In the genomic region with DNA sequence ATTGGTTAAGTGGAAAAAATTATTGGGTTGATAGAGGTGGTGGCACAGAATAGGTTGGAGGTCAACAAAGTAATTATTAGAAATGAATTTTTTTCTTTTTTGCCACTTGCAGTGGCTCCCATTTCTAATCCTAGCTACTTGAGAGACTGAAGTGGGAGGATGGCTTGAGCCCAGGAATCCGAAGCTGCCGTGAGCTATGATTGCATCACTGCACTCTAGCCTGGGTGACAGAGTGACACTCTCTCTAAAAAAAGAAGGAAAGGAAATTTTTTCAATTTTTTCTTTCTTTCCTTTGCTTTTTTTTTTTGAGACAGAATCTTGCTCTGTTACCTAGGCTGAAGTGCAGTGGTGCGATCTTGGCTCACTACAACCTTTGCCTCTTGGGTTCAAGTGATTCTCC, we compare ENCODE assay signal across 22 cellular contexts. TPM values are rescaled to one million over a fixed set of nuclear protein-coding genes. Genes with fewer than 3 reads are reported as not detected.
DNase-seq lines count a peak whose midpoint lies in the region; ATAC-seq, FAIRE-seq and TF ChIP-seq lines count a peak whose summit lies in the region.
"Had no signal": no experiment of that assay in that cellular context is flagged by ENCODE, and none has a peak within 500 bp of the region (broad histone marks: within the 10 kb centered on the region; RNA-seq: fewer than 3 reads in every experiment).

No MANE protein-coding gene starts in this region.

- H2BK15ac ChIP-seq in H1 (ENCODE audit: low read length) = no peak overlapping the region

- H3K4me2 ChIP-seq in GM23248 (ENCODE audit: unreplicated experiment) (peak overlapping the region; percentile 33), H1 (ENCODE audit: insufficient read depth in 1 of 2, low read depth in 2 of 2, low read length in 2 of 2) (no peak overlapping the region)

- TF ChIP-seq CTCF in A673 (conservative IDR thresholded peaks at IDR 0.05; ENCODE audit: low read depth, low read length) = no peak
- no peak for TF ChIP-seq CTCF in H1 (IDR thresholded peaks at IDR 0.05; ENCODE audit: control extremely low read depth in 1 of 3, insufficient read depth in 1 of 3, low read depth in 1 of 3, low read length in 3 of 3)
- no peak for TF ChIP-seq CTCF in lung (IDR thresholded peaks at IDR 0.05; ENCODE audit: control extremely low read depth, extremely low read depth)

- H3K27me3 ChIP-seq in A673 (replicated peaks; ENCODE audit: insufficient read depth, low read depth, low read length, poor library complexity) (no peaks in the 10 kb centered on the region), GM23248 (replicated peaks; ENCODE audit: insufficient read depth) (no peaks in the 10 kb centered on the region), H1 (replicated peaks in 1 of 4; ENCODE audit: control insufficient read depth in 3 of 4, extremely low read depth in 1 of 4, insufficient read depth in 3 of 4, low read length in 3 of 4) (no peaks in the 10 kb centered on the region), lung (ENCODE audit: control insufficient read depth, insufficient read depth) (no peaks in the 10 kb centered on the region)
- H3K27me3 ChIP-seq: SJCRH30, testis had no signal

- intact Hi-C loops in A673 (cut with micrococcal nuclease; ENCODE audit: unreplicated experiment) = loop anchor here (10.0 kb wide), 1 partner anchor 298 kb away; a partner anchor contains a TSS

- no peak for TF ChIP-seq EP300 in H1 (IDR thresholded peaks at IDR 0.05; ENCODE audit: borderline replicate concordance in 1 of 2, low read depth in 2 of 2, low read length in 2 of 2)

- no peaks in the 10 kb centered on the region for H3K79me1 ChIP-seq in H1 (ENCODE audit: low read depth, low read length)

- H3K14ac ChIP-seq in H1 (ENCODE audit: insufficient read length) = no peak overlapping the region

- no peaks in the 10 kb centered on the region for H3K23me2 ChIP-seq in H1 (ENCODE audit: low read depth, low read length)

- CTCF ChIA-PET in A673 (lab: Charles Lee) (interaction anchor here (0.5 to 0.6 kb wide), 2 partner anchors 59 to 125 kb away, joined by 6 to 10 read pairs; no protein-coding TSS in a partner anchor), H1 (lab: Charles Lee; ENCODE audit: partially characterized antibody) (interaction anchor here (0.6 to 2.9 kb wide), 6 partner anchors 14 to 1236 kb away, joined by 3 to 17 read pairs (median 4); no protein-coding TSS in a partner anchor)

- H4K91ac ChIP-seq in H1 (replicated peaks; ENCODE audit: insufficient read length, low read length) = no peak overlapping the region

- in situ Hi-C loops in GM23248 (cut with MboI) = no loop called here

- no peak overlapping the region for H4K5ac ChIP-seq in H1 (ENCODE audit: insufficient read length, low read depth, low read length)

- H3K4me3 ChIP-seq in A673 (ENCODE audit: low read depth, low read length, poor library complexity, severe bottlenecking) (no peak overlapping the region), GM23248 (no peak overlapping the region; the same call in 1 of the 2 replicates), H1 (ENCODE audit: extremely low read depth in 1 of 4, insufficient read depth in 2 of 4, low read depth in 3 of 4, low read length in 4 of 4) (no peak overlapping the region), lung (no peak overlapping the region)
- H3K4me3 ChIP-seq: SJCRH30, testis had no signal

- H4K20me1 ChIP-seq in GM23248 (ENCODE audit: insufficient read depth) = no peaks in the 10 kb centered on the region
- no peaks in the 10 kb centered on the region for H4K20me1 ChIP-seq in H1 (replicated peaks in 1 of 2; ENCODE audit: control insufficient read depth in 1 of 2, insufficient read depth in 2 of 2, low read length in 2 of 2)

- WGBS in GM23248 (ENCODE audit: low coverage in 1 of 2, low lambda C conversion rate in 2 of 2, missing lambda C conversion rate in 2 of 2), 2 experiments = 33 to 36% methylated on average over 3 of the region's 3 CpGs
- WGBS in H1 (ENCODE audit: extremely low coverage in 1 of 2, insufficient coverage in 1 of 2, insufficient read length in 1 of 2, insufficient replicate concordance in 2 of 2, low coverage in 1 of 2, low lambda C conversion rate in 2 of 2, missing lambda C conversion rate in 1 of 2), 2 experiments = 86% methylated on average over 3 of the region's 3 CpGs; no CpG with 5 or more reads in 1 of the 2 experiments
- WGBS in lung, 2 donors = 43 to 50% methylated on average over 3 of the region's 3 CpGs

- no peak overlapping the region for H2AFZ ChIP-seq in GM23248
- no peak overlapping the region for H2AFZ ChIP-seq in H1 (ENCODE audit: low read length)

- POLR2A ChIA-PET in A673 (lab: Charles Lee; ENCODE audit: low non-redundant PET) (no interaction called here), H1 (lab: Charles Lee; ENCODE audit: partially characterized antibody) (interaction anchor here (0.6 kb wide), 2 partner anchors 199 to 436 kb away, joined by 3 read pairs; no protein-coding TSS in a partner anchor)

- H3K4me1 ChIP-seq in A673 (ENCODE audit: insufficient read depth, low read length, poor library complexity, severe bottlenecking) (peaks cover 14% of the 10 kb centered on the region), GM23248 (ENCODE audit: insufficient read depth) (peaks cover 28% of the 10 kb centered on the region), H1 (replicated peaks in 1 of 4; ENCODE audit: control insufficient read depth in 3 of 4, insufficient read depth in 4 of 4, low read length in 3 of 4) (peaks cover 0 to 3% (median 0%) of the 10 kb centered on the region in 4 experiments; a peak in 1 of 7 replicates), lung (ENCODE audit: control insufficient read depth in 2 of 2, insufficient read depth in 2 of 2, low read length in 2 of 2) (no peaks in the 10 kb centered on the region)
- H3K4me1 ChIP-seq: SJCRH30 had no signal

- TF ChIP-seq POLR2A in H1 (IDR thresholded peaks at IDR 0.05; ENCODE audit: control extremely low read depth in 1 of 2, low read depth in 2 of 2, low read length in 2 of 2) = no peak

- no peaks in the 10 kb centered on the region for H3K36me3 ChIP-seq in A673 (ENCODE audit: insufficient read depth, low read length, poor library complexity, severe bottlenecking)
- H3K36me3 ChIP-seq in GM23248 (ENCODE audit: low read depth) = no peaks in the 10 kb centered on the region
- H3K36me3 ChIP-seq in H1 (ENCODE audit: control insufficient read depth in 2 of 4, insufficient read depth in 4 of 4, low read length in 3 of 4) = no peaks in the 10 kb centered on the region
- no peaks in the 10 kb centered on the region for H3K36me3 ChIP-seq in lung (ENCODE audit: control insufficient read depth in 2 of 2, insufficient read depth in 2 of 2, low read length in 2 of 2)
- H3K36me3 ChIP-seq: SJCRH30, WERI-Rb-1 had no signal

- no peak overlapping the region for H4K8ac ChIP-seq in H1 (ENCODE audit: extremely low read depth, insufficient read depth, low read length)

- no peak overlapping the region for H2BK120ac ChIP-seq in H1 (replicated peaks; ENCODE audit: low read depth, low read length)

- no peak for FAIRE-seq in H1 (lab: Jason Lieb, UNC)

- H3K9ac ChIP-seq in GM23248 (0 out of 2 replicates have a peak overlapping the region, but pooled peaks have one; percentile 8), H1 (replicated peaks in 1 of 4; ENCODE audit: extremely low read depth in 1 of 4, low read depth in 3 of 4, low read length in 3 of 4) (no peak overlapping the region)

- no TSS peak for BruUV-seq in A673 (replicated peaks; lab: Mats Ljungman, UMichigan)

- H3K18ac ChIP-seq in H1 (ENCODE audit: extremely low read depth, low read length) = no peak overlapping the region

- H3K23ac ChIP-seq in H1 (ENCODE audit: insufficient read length) = no peak overlapping the region

- DNase-seq in A673 (ENCODE audit: low spot score) (peak; percentile 40), GM23248 (peak; percentile 64), H1 (ENCODE audit: low read depth in 1 of 2, low spot score in 2 of 2) (no peak), lung (ENCODE audit: low spot score) (peak; percentile 56), HPDE6-E6E7 (ENCODE audit: extremely low spot score) (no peak)
- DNase-seq: activated CD4-positive, alpha-beta T cell treated with anti-CD3 and anti-CD28 coated beads, Interleukin-2, amount 50 U/mL, for 4 hours; activated naive CD4-positive, alpha-beta T cell treated with Interleukin-2 at 50 U/mL for 16 hours; COR-L47; effector CD4-positive, alpha-beta T cell; H7; NCI-H1930; NCI-H510A; retina; SJCRH30; testis; WERI-Rb-1 had no signal

- H3F3A ChIP-seq in GM23248 (ENCODE audit: insufficient read depth) = peaks cover 8% of the 10 kb centered on the region; the same call in 1 of the 2 replicates

- no peak overlapping the region for H3K4ac ChIP-seq in H1 (replicated peaks; ENCODE audit: insufficient read length, low read depth, low read length)

- H3K27ac ChIP-seq in A673 (ENCODE audit: low read depth, low read length, poor library complexity, severe bottlenecking) (no peak overlapping the region), GM23248 (peak overlapping the region; percentile 22), H1 (ENCODE audit: low read depth, low read length) (no peak overlapping the region), lung (ENCODE audit: low read depth in 1 of 2, low read length in 1 of 2) (no peak overlapping the region)
- H3K27ac ChIP-seq: HL-60, SJCRH30, testis, WERI-Rb-1 had no signal

- no peaks in the 10 kb centered on the region for H3K9me2 ChIP-seq in GM23248 (ENCODE audit: insufficient read depth)

- H3K79me2 ChIP-seq in GM23248 (ENCODE audit: insufficient read depth) = no peaks in the 10 kb centered on the region
- no peaks in the 10 kb centered on the region for H3K79me2 ChIP-seq in H1 (ENCODE audit: control insufficient read depth in 1 of 2, insufficient read depth in 2 of 2, low read length in 2 of 2)

- no peak overlapping the region for H2BK12ac ChIP-seq in H1 (ENCODE audit: low read depth, low read length)

- no peak overlapping the region for H3K56ac ChIP-seq in H1 (replicated peaks; ENCODE audit: insufficient read length, low read depth, low read length)

- ATAC-seq in lung (ENCODE audit: insufficient read depth, low FRiP score) (no peak), GM18519 (IDR thresholded peaks at IDR 0.05; ENCODE audit: low FRiP score, unreplicated experiment) (no peak), HG02571 (IDR thresholded peaks at IDR 0.05; ENCODE audit: unreplicated experiment) (no peak), HG03280 (IDR thresholded peaks at IDR 0.05; ENCODE audit: unreplicated experiment) (no peak)
- ATAC-seq: esophagus mucosa had no signal

- H3K9me3 ChIP-seq in A673 (ENCODE audit: low read depth, low read length, poor library complexity, severe bottlenecking) (no peaks in the 10 kb centered on the region), GM23248 (ENCODE audit: low read depth) (no peaks in the 10 kb centered on the region), H1 (ENCODE audit: insufficient read depth in 2 of 2, low read depth in 1 of 2, low read length in 1 of 2) (no peaks in the 10 kb centered on the region), lung (ENCODE audit: control insufficient read depth in 2 of 2, insufficient read depth in 1 of 2, low read length in 1 of 2) (no peaks in the 10 kb centered on the region)
- H3K9me3 ChIP-seq: SJCRH30, testis had no signal

- no peak for TF ChIP-seq RAD21 in H1 (IDR thresholded peaks at IDR 0.05 in 1 of 2, conservative IDR thresholded peaks at IDR 0.05 in 1 of 2; ENCODE audit: low read depth in 2 of 2, low read length in 2 of 2)

- no peak overlapping the region for H2BK20ac ChIP-seq in H1 (ENCODE audit: low read length)

- H2BK5ac ChIP-seq in H1 (ENCODE audit: low read depth, low read length) = no peak overlapping the region

- H2AK5ac ChIP-seq in H1 (ENCODE audit: low read depth, low read length) = no peak overlapping the region

RNA-seq across cellular contexts. Expression of a gene that starts 2.2 kb away (rescaled TPM):
- total RNA-seq in A673 (2021) = 2.5 and 2.6 TPM in 2 replicates
- not detected in 2 replicates for total RNA-seq in GM23248 (2014; rRNA removed; shearing (Covaris generic))
- 0.25 and 0.83 TPM in 2 replicates for polyA plus RNA-seq in GM23248 (2016; fragmentation: Nextera tagmentation; extraction: Ambion mirVana)
- total RNA-seq in H1 (2021; fragmentation: NEBNext Ultra II Directional; extraction: Animal tissue kit (Norgen Biotek cat#: 25700)) = 0.63 and 0.82 TPM in 2 replicates
- polyA plus RNA-seq in H1 (2011; rRNA removed) = 0.05 and 0.42 TPM in 2 replicates
- polyA plus RNA-seq in H1 (2011; cell fraction: cytosol; rRNA removed) = 0.23 TPM
- polyA plus RNA-seq in H1 (2011; cell fraction: nucleus; rRNA removed) = 0.30 TPM
- 0.24 to 2.1 TPM (median 0.74 TPM) in 4 replicates for polyA plus RNA-seq in H1 (2012, experiment 1 of 2)
- polyA plus RNA-seq in H1 (2012, experiment 2 of 2) = not detected
- 0.63 TPM for polyA plus RNA-seq in H1 (2013, experiment 1 of 2)
- polyA plus RNA-seq in H1 (2013, experiment 2 of 2) = 0.48 TPM
- 0.27 and 0.66 TPM in 2 replicates for polyA minus RNA-seq in H1 (2011; rRNA and poly(A)+ RNA removed)
- not detected for polyA minus RNA-seq in H1 (2011; cell fraction: cytosol; rRNA and poly(A)+ RNA removed)
- 0.50 TPM for polyA minus RNA-seq in H1 (2011; cell fraction: nucleus; rRNA and poly(A)+ RNA removed)
- total RNA-seq in lung = 10 to 100 TPM in 1 of 2 donors, 1 to 10 TPM in 1; 8.2 to 20.3 TPM
- polyA plus RNA-seq in lung = 1 to 10 TPM; 2.8 to 5.3 TPM
- total RNA-seq: G401 had no signal

RNA-seq across cellular contexts. Expression of a gene that starts 6.0 kb away (rescaled TPM):
- total RNA-seq in A673 (2021) = 0.26 and 0.41 TPM in 2 replicates
- 0.51 and 2.2 TPM in 2 replicates for total RNA-seq in GM23248 (2014; rRNA removed; shearing (Covaris generic))
- not detected in 2 replicates for polyA plus RNA-seq in GM23248 (2016; fragmentation: Nextera tagmentation; extraction: Ambion mirVana)
- total RNA-seq in H1 (2021; fragmentation: NEBNext Ultra II Directional; extraction: Animal tissue kit (Norgen Biotek cat#: 25700)) = not detected in 2 replicates
- polyA plus RNA-seq in H1 (2011; rRNA removed) = not detected in 2 replicates
- not detected for polyA plus RNA-seq in H1 (2011; cell fraction: cytosol; rRNA removed)
- not detected for polyA plus RNA-seq in H1 (2011; cell fraction: nucleus; rRNA removed)
- polyA plus RNA-seq in H1 (2012, experiment 1 of 2) = not detected in 4 replicates
- polyA plus RNA-seq in H1 (2012, experiment 2 of 2) = not detected
- 0.14 TPM for polyA plus RNA-seq in H1 (2013, experiment 1 of 2)
- 0.07 TPM for polyA plus RNA-seq in H1 (2013, experiment 2 of 2)
- polyA minus RNA-seq in H1 (2011; rRNA and poly(A)+ RNA removed) = not detected in 2 replicates
- not detected for polyA minus RNA-seq in H1 (2011; cell fraction: cytosol; rRNA and poly(A)+ RNA removed)
- not detected for polyA minus RNA-seq in H1 (2011; cell fraction: nucleus; rRNA and poly(A)+ RNA removed)
- under 1 TPM in 1 of 2 donors, not detected in 1; 0.74 TPM for total RNA-seq in lung
- polyA plus RNA-seq in lung = under 1 TPM; 0.09 to 0.31 TPM
- total RNA-seq: G401, SJCRH30 had no signal

RNA-seq across cellular contexts. Expression of a gene that starts 9.3 kb away (rescaled TPM):
- total RNA-seq in A673 (2021) = not detected in 2 replicates
- 58.8 and 62.9 TPM in 2 replicates for total RNA-seq in GM23248 (2014; rRNA removed; shearing (Covaris generic))
- 48.8 and 51.9 TPM in 2 replicates for polyA plus RNA-seq in GM23248 (2016; fragmentation: Nextera tagmentation; extraction: Ambion mirVana)
- 0.84 and 1.1 TPM in 2 replicates for total RNA-seq in H1 (2021; fragmentation: NEBNext Ultra II Directional; extraction: Animal tissue kit (Norgen Biotek cat#: 25700))
- polyA plus RNA-seq in H1 (2011; rRNA removed) = 0.13 and 0.29 TPM in 2 replicates
- polyA plus RNA-seq in H1 (2011; cell fraction: cytosol; rRNA removed) = 0.27 TPM
- polyA plus RNA-seq in H1 (2011; cell fraction: nucleus; rRNA removed) = not detected
- 0.36 to 0.66 TPM (median 0.38 TPM) in 4 replicates for polyA plus RNA-seq in H1 (2012, experiment 1 of 2)
- not detected for polyA plus RNA-seq in H1 (2012, experiment 2 of 2)
- 0.73 TPM for polyA plus RNA-seq in H1 (2013, experiment 1 of 2)
- polyA plus RNA-seq in H1 (2013, experiment 2 of 2) = 0.90 TPM
- 0.25 TPM in 1 of 2 replicates, not detected in the other for polyA minus RNA-seq in H1 (2011; rRNA and poly(A)+ RNA removed)
- not detected for polyA minus RNA-seq in H1 (2011; cell fraction: cytosol; rRNA and poly(A)+ RNA removed)
- not detected for polyA minus RNA-seq in H1 (2011; cell fraction: nucleus; rRNA and poly(A)+ RNA removed)
- 10 to 100 TPM; 23.7 to 24.5 TPM for total RNA-seq in lung
- polyA plus RNA-seq in lung = 10 to 100 TPM; 29.6 to 88.9 TPM
- total RNA-seq: G401, H7 had no signal

RNA-seq across cellular contexts. Expression of a gene that starts 53.1 kb away (rescaled TPM):
- total RNA-seq in A673 (2021) = 83.8 and 96.8 TPM in 2 replicates
- 33.9 and 36.5 TPM in 2 replicates for total RNA-seq in GM23248 (2014; rRNA removed; shearing (Covaris generic))
- 100 and 108 TPM in 2 replicates for polyA plus RNA-seq in GM23248 (2016; fragmentation: Nextera tagmentation; extraction: Ambion mirVana)
- 25.5 and 25.9 TPM in 2 replicates for total RNA-seq in H1 (2021; fragmentation: NEBNext Ultra II Directional; extraction: Animal tissue kit (Norgen Biotek cat#: 25700))
- 11.6 and 18.3 TPM in 2 replicates for polyA plus RNA-seq in H1 (2011; rRNA removed)
- polyA plus RNA-seq in H1 (2011; cell fraction: cytosol; rRNA removed) = 23.2 TPM
- 6.1 TPM for polyA plus RNA-seq in H1 (2011; cell fraction: nucleus; rRNA removed)
- polyA plus RNA-seq in H1 (2012, experiment 1 of 2) = 14.8 to 24.2 TPM (median 16.3 TPM) in 4 replicates
- polyA plus RNA-seq in H1 (2012, experiment 2 of 2) = 20.5 TPM
- 31.5 TPM for polyA plus RNA-seq in H1 (2013, experiment 1 of 2)
- polyA plus RNA-seq in H1 (2013, experiment 2 of 2) = 30.7 TPM
- polyA minus RNA-seq in H1 (2011; rRNA and poly(A)+ RNA removed) = 3.2 and 6.6 TPM in 2 replicates
- polyA minus RNA-seq in H1 (2011; cell fraction: cytosol; rRNA and poly(A)+ RNA removed) = 9.0 TPM
- polyA minus RNA-seq in H1 (2011; cell fraction: nucleus; rRNA and poly(A)+ RNA removed) = 15.9 TPM
- 10 to 100 TPM; 19.3 to 24.8 TPM for total RNA-seq in lung
- 10 to 100 TPM; 25.4 to 60.5 TPM for polyA plus RNA-seq in lung

Comparison
In these comparisons a context has a peak if more than half of its experiments do, and no peak if none do; other contexts are left out.
1. DNase-seq: peak in A673 (single experiment), GM23248 (single experiment) and lung (single experiment); none in H1 (0 of 2) and HPDE6-E6E7 (single experiment).
2. RNA of a gene that starts 9.3 kb away (total RNA-seq): 58.8 to 62.9 TPM in GM23248 and 23.7 to 24.5 TPM in lung; 0.84 to 1.1 TPM in H1 and not detected in A673; every median in the first group is over 10 times any median in the second.